Comparison of ENCODE assay signal across 30 cellular contexts in genomic region chr20:19512886-19513285, GRCh38.
"Had no signal": no experiment of that assay in that cellular context is flagged by ENCODE, and none has a peak within 500 bp of the region (broad histone marks: within the 10 kb centered on the region; RNA-seq: fewer than 3 reads in every experiment).

No MANE protein-coding gene starts in this region.

- H3K27ac Mint-ChIP-seq: activated CD4-positive, alpha-beta memory T cell treated with anti-CD3 and anti-CD28 coated beads, Interleukin-2, amount 10 ng/mL, durations not matched to agents 7 days and 5 days; activated CD8-positive, alpha-beta memory T cell treated with anti-CD3 and anti-CD28 coated beads, Interleukin-2, amount 10 ng/mL, durations not matched to agents 7 days and 5 days; activated naive CD4-positive, alpha-beta T cell treated with anti-CD3 and anti-CD28 coated beads, Interleukin-2, amount 10 ng/mL, durations not matched to agents 7 days and 5 days; activated naive CD8-positive, alpha-beta T cell; activated naive CD8-positive, alpha-beta T cell treated with anti-CD3 and anti-CD28 coated beads, Interleukin-2, amount 50 U/mL, for 24 hours had no signal

- H3K4me3 Mint-ChIP-seq: activated CD4-positive, alpha-beta memory T cell treated with anti-CD3 and anti-CD28 coated beads, Interleukin-2, amount 10 ng/mL, durations not matched to agents 7 days and 5 days; activated CD8-positive, alpha-beta memory T cell treated with anti-CD3 and anti-CD28 coated beads, Interleukin-2, amount 10 ng/mL, durations not matched to agents 7 days and 5 days; activated naive CD4-positive, alpha-beta T cell treated with anti-CD3 and anti-CD28 coated beads, Interleukin-2, amount 10 ng/mL, durations not matched to agents 7 days and 5 days; activated naive CD8-positive, alpha-beta T cell; activated naive CD8-positive, alpha-beta T cell treated with anti-CD3 and anti-CD28 coated beads, Interleukin-2, amount 50 U/mL, for 24 hours had no signal

- H3K4me1 Mint-ChIP-seq: activated CD4-positive, alpha-beta memory T cell treated with anti-CD3 and anti-CD28 coated beads, Interleukin-2, amount 10 ng/mL, durations not matched to agents 7 days and 5 days; activated CD8-positive, alpha-beta memory T cell treated with anti-CD3 and anti-CD28 coated beads, Interleukin-2, amount 10 ng/mL, durations not matched to agents 7 days and 5 days; activated naive CD4-positive, alpha-beta T cell treated with anti-CD3 and anti-CD28 coated beads, Interleukin-2, amount 10 ng/mL, durations not matched to agents 7 days and 5 days; activated naive CD8-positive, alpha-beta T cell treated with anti-CD3 and anti-CD28 coated beads, Interleukin-2, amount 50 U/mL, for 24 hours had no signal

- H3K9me3 ChIP-seq: SJCRH30 had no signal

- H3K36me3 Mint-ChIP-seq: activated CD8-positive, alpha-beta memory T cell treated with anti-CD3 and anti-CD28 coated beads, Interleukin-2, amount 10 ng/mL, durations not matched to agents 7 days and 5 days; activated naive CD4-positive, alpha-beta T cell treated with anti-CD3 and anti-CD28 coated beads, Interleukin-2, amount 10 ng/mL, durations not matched to agents 7 days and 5 days; activated naive CD8-positive, alpha-beta T cell had no signal

- H3K9me3 Mint-ChIP-seq: activated CD4-positive, alpha-beta memory T cell treated with anti-CD3 and anti-CD28 coated beads, Interleukin-2, amount 10 ng/mL, durations not matched to agents 7 days and 5 days; activated naive CD4-positive, alpha-beta T cell treated with anti-CD3 and anti-CD28 coated beads, Interleukin-2, amount 10 ng/mL, durations not matched to agents 7 days and 5 days; activated naive CD8-positive, alpha-beta T cell treated with anti-CD3 and anti-CD28 coated beads, Interleukin-2, amount 50 U/mL, for 24 hours had no signal

- ATAC-seq: activated CD8-positive, alpha-beta memory T cell treated with anti-CD3 and anti-CD28 coated beads, Interleukin-2, amount 10 ng/mL, durations not matched to agents 7 days and 5 days; activated naive CD8-positive, alpha-beta T cell treated with anti-CD3 and anti-CD28 coated beads, Interleukin-2, amount 50 U/mL, for 24 hours; Panc1 had no signal

- H3K4me3 ChIP-seq: SJCRH30, SK-N-MC had no signal

- H3K9ac ChIP-seq: KMS-11 had no signal

- DNase-seq: activated CD4-positive, alpha-beta memory T cell treated with anti-CD3 and anti-CD28 coated beads, Interleukin-2, amount 10 ng/mL, durations not matched to agents 7 days and 5 days; activated CD4-positive, alpha-beta T cell treated with anti-CD3 and anti-CD28 coated beads for 1 hour; activated CD4-positive, alpha-beta T cell treated with anti-CD3 and anti-CD28 coated beads for 48 hours; activated CD4-positive, CD25-positive, alpha-beta regulatory T cell; activated CD8-positive, alpha-beta memory T cell treated with anti-CD3 and anti-CD28 coated beads for 24 hours; activated CD8-positive, alpha-beta memory T cell treated with anti-CD3 and anti-CD28 coated beads, Interleukin-2, amount 10 ng/mL, durations not matched to agents 7 days and 5 days; activated CD8-positive, alpha-beta memory T cell treated with anti-CD3 and anti-CD28 coated beads, Interleukin-2, amount 50 U/mL, for 48 hours; activated effector memory CD4-positive, alpha-beta T cell treated with Interleukin-2 at 50 U/mL for 16 hours; activated naive CD4-positive, alpha-beta T cell treated with anti-CD3 and anti-CD28 coated beads, Interleukin-2, amount 10 ng/mL, durations not matched to agents 7 days and 5 days; activated naive CD8-positive, alpha-beta T cell treated with anti-CD3 and anti-CD28 coated beads, Interleukin-2, amount 50 U/mL, for 24 hours; activated T-cell treated with anti-CD3 and anti-CD28 coated beads, Interleukin-2, amount 50 U/mL, for 48 hours; anterior cingulate cortex; brain microvascular endothelial cell; central memory CD4-positive, alpha-beta T cell; NCI-H1092 treated with DMSO at 0.1 percent for 48 hours; NCI-H1417; NCI-H1694; NCI-H1930; NCI-H2081 treated with DMSO at 0.1 percent for 48 hours; NCI-H510A; NCI-H526 treated with DMSO at 0.1 percent for 48 hours; NCI-H774; SHP77; SJCRH30; T1000; WERI-Rb-1 had no signal

- H3K27ac ChIP-seq: brain microvascular endothelial cell, KMS-11, SJCRH30, SK-N-MC, WERI-Rb-1 had no signal

- H3K4me1 ChIP-seq: SJCRH30 had no signal

- H3K27me3 ChIP-seq: brain microvascular endothelial cell, SJCRH30 had no signal

- H3K27me3 Mint-ChIP-seq: activated CD4-positive, alpha-beta memory T cell treated with anti-CD3 and anti-CD28 coated beads, Interleukin-2, amount 10 ng/mL, durations not matched to agents 7 days and 5 days; activated CD8-positive, alpha-beta memory T cell treated with anti-CD3 and anti-CD28 coated beads, Interleukin-2, amount 10 ng/mL, durations not matched to agents 7 days and 5 days; activated naive CD4-positive, alpha-beta T cell treated with anti-CD3 and anti-CD28 coated beads, Interleukin-2, amount 10 ng/mL, durations not matched to agents 7 days and 5 days; activated naive CD8-positive, alpha-beta T cell; activated naive CD8-positive, alpha-beta T cell treated with anti-CD3 and anti-CD28 coated beads, Interleukin-2, amount 50 U/mL, for 24 hours had no signal

- H3K36me3 ChIP-seq: brain microvascular endothelial cell, SJCRH30, WERI-Rb-1 had no signal

- H3K4me2 ChIP-seq: KMS-11 had no signal
